Comparison of ENCODE assay signal across 17 cellular contexts in the genomic region with DNA sequence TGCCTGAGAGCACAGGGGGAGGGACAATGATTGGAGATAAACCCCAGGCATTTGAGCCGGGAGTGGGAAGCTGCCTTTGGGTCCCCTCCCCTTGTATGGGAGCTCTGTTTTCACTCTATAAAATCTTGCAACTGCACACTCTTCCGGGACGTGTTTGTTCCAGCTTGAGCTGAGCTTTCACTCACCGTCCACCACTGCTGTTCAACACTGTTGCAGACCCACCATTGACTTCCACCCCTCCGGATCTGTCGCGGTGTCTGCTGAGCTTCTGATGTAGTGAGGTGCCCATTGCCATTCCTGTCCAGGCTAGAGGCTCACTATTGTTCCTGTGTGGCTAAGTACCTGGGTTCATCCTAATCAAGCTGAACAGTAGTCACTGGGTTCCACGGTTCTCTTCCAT.
A peak's percentile ranks its signal among the peaks of the same experiment; 100 is the strongest.
DNase-seq lines count a peak whose midpoint lies in the region; ATAC-seq and TF ChIP-seq lines count a peak whose summit lies in the region.
"Had no signal": no experiment of that assay in that cellular context is flagged by ENCODE, and none has a peak within 500 bp of the region (broad histone marks: within the 10 kb centered on the region; RNA-seq: fewer than 3 reads in every experiment).

No MANE protein-coding gene starts in this region.

- H3F3A ChIP-seq in GM23338 (replicated peaks; ENCODE audit: low read depth): no peaks in the 10 kb centered on the region
- no peaks in the 10 kb centered on the region for H3F3A ChIP-seq in neural progenitor cell (ENCODE audit: low read depth)

- no peaks in the 10 kb centered on the region for H3K4me1 ChIP-seq in GM23338 (ENCODE audit: insufficient read depth)
- no peaks in the 10 kb centered on the region for H3K4me1 ChIP-seq in neural progenitor cell
- H3K4me1 ChIP-seq: A549; BLaER1 treated with 17β-estradiol and CSF1 and Interleukin-3, amounts not matched to agents 10 nM and 100 nM; Caco-2 had no signal

- H3K9me3 ChIP-seq in neural progenitor cell (ENCODE audit: low read depth): no peaks in the 10 kb centered on the region
- H3K9me3 ChIP-seq: A549; BLaER1 treated with 17β-estradiol and CSF1 and Interleukin-3, amounts not matched to agents 10 nM and 100 nM; Caco-2 had no signal

- H3K4me2 ChIP-seq in GM23338: no peak overlapping the region
- H3K4me2 ChIP-seq in neural progenitor cell: no peak overlapping the region
- H3K4me2 ChIP-seq: A549; BLaER1 treated with 17β-estradiol and CSF1 and Interleukin-3, amounts not matched to agents 10 nM and 100 nM had no signal

- no peaks in the 10 kb centered on the region for H4K20me1 ChIP-seq in GM23338 (replicated peaks; ENCODE audit: insufficient read depth)
- no peaks in the 10 kb centered on the region for H4K20me1 ChIP-seq in neural progenitor cell (ENCODE audit: low read depth)
- H4K20me1 ChIP-seq: BLaER1 treated with 17β-estradiol and CSF1 and Interleukin-3, amounts not matched to agents 10 nM and 100 nM had no signal

- H3K4me3 ChIP-seq in GM23338 (no peak overlapping the region), neural progenitor cell (no peak overlapping the region), foreskin fibroblast (ENCODE audit: low read depth in 1 of 2, low read length in 2 of 2) (no peak overlapping the region)
- H3K4me3 ChIP-seq: A549; BLaER1 treated with 17β-estradiol and CSF1 and Interleukin-3, amounts not matched to agents 10 nM and 100 nM had no signal

- H3K36me3 ChIP-seq in GM23338 (ENCODE audit: insufficient read depth) (no peaks in the 10 kb centered on the region), neural progenitor cell (no peaks in the 10 kb centered on the region)
- H3K36me3 ChIP-seq: BLaER1 treated with 17β-estradiol and CSF1 and Interleukin-3, amounts not matched to agents 10 nM and 100 nM had no signal

- ATAC-seq in GM23338: no peak
- ATAC-seq: A549; CD8-positive, alpha-beta T cell had no signal

- H3K36me3 Mint-ChIP-seq in GM23338 (ENCODE audit: low read depth) (no peaks in the 10 kb centered on the region), chondrocyte (ENCODE audit: low read depth) (no peaks in the 10 kb centered on the region), neural progenitor cell (no peaks in the 10 kb centered on the region)
- H3K36me3 Mint-ChIP-seq in activated T-cell treated with anti-CD3 and anti-CD28 coated beads, Interleukin-2, amount 50 U/mL, for 24 hours (ENCODE audit: low read depth): no peaks in the 10 kb centered on the region
- H3K36me3 Mint-ChIP-seq: CD8-positive, alpha-beta T cell had no signal

- peaks cover under 1% of the 10 kb centered on the region; the same call in 1 of the 2 replicates for H3K9me2 ChIP-seq in GM23338 (ENCODE audit: insufficient read depth)

- TF ChIP-seq CTCF in GM23338 (conservative IDR thresholded peaks at IDR 0.05; ENCODE audit: low read depth in 2 of 2) (no peak), chondrocyte (IDR thresholded peaks at IDR 0.05) (no peak), neural progenitor cell (IDR thresholded peaks at IDR 0.05) (no peak), foreskin fibroblast (IDR thresholded peaks at IDR 0.05; ENCODE audit: low read depth, low read length) (no peak)

- H3K27me3 ChIP-seq in GM23338 (ENCODE audit: insufficient read depth) (no peaks in the 10 kb centered on the region), neural progenitor cell (no peaks in the 10 kb centered on the region)
- H3K27me3 ChIP-seq: BLaER1 treated with 17β-estradiol and CSF1 and Interleukin-3, amounts not matched to agents 10 nM and 100 nM had no signal

- peaks cover 3% of the 10 kb centered on the region for H3K27me3 Mint-ChIP-seq in GM23338 (ENCODE audit: insufficient read depth, low read depth, poor library complexity)
- H3K27me3 Mint-ChIP-seq in chondrocyte (ENCODE audit: low read depth): no peaks in the 10 kb centered on the region
- peaks cover 2% of the 10 kb centered on the region for H3K27me3 Mint-ChIP-seq in neural progenitor cell (ENCODE audit: insufficient read depth, low read depth)
- no peaks in the 10 kb centered on the region for H3K27me3 Mint-ChIP-seq in activated T-cell treated with anti-CD3 and anti-CD28 coated beads, Interleukin-2, amount 50 U/mL, for 24 hours
- H3K27me3 Mint-ChIP-seq: CD4-positive, alpha-beta T cell had no signal

- DNase-seq in GM23338 (ENCODE audit: low spot score): no peak
- DNase-seq in chondrocyte (ENCODE audit: low spot score): peak; percentile 61
- no peak for DNase-seq in neural progenitor cell (ENCODE audit: low spot score)
- DNase-seq in foreskin fibroblast: no peak
- no peak for DNase-seq in activated T-cell treated with anti-CD3 and anti-CD28 coated beads, Interleukin-2, amount 50 U/mL, for 24 hours
- DNase-seq: AML-193; Caco-2; Calu3; CD4-positive, alpha-beta T cell; CD8-positive, alpha-beta T cell; DMS79 treated with DMSO at 0.1 percent for 48 hours; GF-D8 had no signal

- H3K4me3 Mint-ChIP-seq in GM23338 (no peak overlapping the region), chondrocyte (ENCODE audit: unreplicated experiment) (no peak overlapping the region), neural progenitor cell (no peak overlapping the region)
- no peak overlapping the region for H3K4me3 Mint-ChIP-seq in activated T-cell treated with anti-CD3 and anti-CD28 coated beads, Interleukin-2, amount 50 U/mL, for 24 hours
- H3K4me3 Mint-ChIP-seq: B cell; CD4-positive, alpha-beta T cell; CD8-positive, alpha-beta T cell had no signal

- H3K9ac ChIP-seq in neural progenitor cell: no peak overlapping the region
- H3K9ac ChIP-seq: BLaER1 treated with 17β-estradiol and CSF1 and Interleukin-3, amounts not matched to agents 10 nM and 100 nM had no signal

- H3K79me2 ChIP-seq in GM23338 (replicated peaks; ENCODE audit: insufficient read depth): no peaks in the 10 kb centered on the region
- H3K79me2 ChIP-seq in neural progenitor cell (ENCODE audit: low read depth): no peaks in the 10 kb centered on the region

- H3K9me3 Mint-ChIP-seq in GM23338 (no peaks in the 10 kb centered on the region; the same call in 2 of the 3 replicates), chondrocyte (ENCODE audit: low read depth) (no peaks in the 10 kb centered on the region), neural progenitor cell (peaks cover 2% of the 10 kb centered on the region)
- H3K9me3 Mint-ChIP-seq in activated T-cell treated with anti-CD3 and anti-CD28 coated beads, Interleukin-2, amount 50 U/mL, for 24 hours: no peaks in the 10 kb centered on the region
- H3K9me3 Mint-ChIP-seq: CD4-positive, alpha-beta T cell; CD8-positive, alpha-beta T cell had no signal

- H3K27ac ChIP-seq in GM23338 (ENCODE audit: low read depth) (no peak overlapping the region), neural progenitor cell (no peak overlapping the region)
- H3K27ac ChIP-seq: 22Rv1; A549; BLaER1 treated with 17β-estradiol and CSF1 and Interleukin-3, amounts not matched to agents 10 nM and 100 nM; C4-2B had no signal

- H2AFZ ChIP-seq in GM23338 (peak overlapping the region; percentile 28; the same call in 1 of the 2 replicates), neural progenitor cell (replicated peaks) (peak overlapping the region; percentile 57)

- no peaks in the 10 kb centered on the region for H3K4me1 Mint-ChIP-seq in GM23338
- no peaks in the 10 kb centered on the region for H3K4me1 Mint-ChIP-seq in chondrocyte (ENCODE audit: low read depth)
- peaks cover 8% of the 10 kb centered on the region for H3K4me1 Mint-ChIP-seq in neural progenitor cell
- H3K4me1 Mint-ChIP-seq in activated T-cell treated with anti-CD3 and anti-CD28 coated beads, Interleukin-2, amount 50 U/mL, for 24 hours (ENCODE audit: low read depth): no peaks in the 10 kb centered on the region
- H3K4me1 Mint-ChIP-seq: B cell had no signal

- H3K27ac Mint-ChIP-seq in GM23338 (no peak overlapping the region), chondrocyte (ENCODE audit: unreplicated experiment) (no peak overlapping the region), neural progenitor cell (no peak overlapping the region)
- no peak overlapping the region for H3K27ac Mint-ChIP-seq in activated T-cell treated with anti-CD3 and anti-CD28 coated beads, Interleukin-2, amount 50 U/mL, for 24 hours
- H3K27ac Mint-ChIP-seq: B cell; CD4-positive, alpha-beta T cell; CD8-positive, alpha-beta T cell had no signal

TF ChIP-seq in GM23338, 12 proteins besides CTCF, POLR2A, EP300 and RAD21 (continues in another document):
- no peak for TF ChIP-seq CREB1 (CRISPR knock-in tag; IDR thresholded peaks at IDR 0.05; ENCODE audit: low read depth)
